Comparison of ENCODE assay signal across 7 cellular contexts in the genomic region with DNA sequence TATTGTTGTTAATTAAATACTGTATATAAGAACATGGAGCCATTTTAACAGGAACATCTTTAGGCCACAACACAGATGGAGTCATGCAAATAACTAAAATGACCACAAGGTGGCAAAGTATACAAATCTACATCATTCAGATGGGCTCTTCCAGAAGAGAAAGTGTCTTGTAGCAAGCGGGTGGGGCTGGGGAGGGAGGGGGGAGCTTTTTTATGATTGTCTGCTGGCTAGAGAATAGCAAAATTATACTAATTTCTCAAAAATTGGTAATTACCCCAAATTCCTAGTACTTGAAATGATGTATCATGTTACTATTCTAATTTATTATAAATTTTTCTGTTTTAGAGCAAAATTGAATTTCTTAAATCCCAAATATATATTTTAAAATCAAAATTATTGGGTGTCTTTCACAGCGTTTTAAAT.
DNase-seq lines count a peak whose midpoint lies in the region; ATAC-seq and TF ChIP-seq lines count a peak whose summit lies in the region.

No MANE protein-coding gene starts in this region.

- 19 to 29% methylated on average over 2 of the region's 2 CpGs for WGBS in gastroesophageal sphincter (ENCODE audit: low coverage in 1 of 2), 2 donors

- TF ChIP-seq CTCF in SU-DHL-6 (IDR thresholded peaks at IDR 0.05; ENCODE audit: insufficient read depth, low read length, poor library complexity, severe bottlenecking) (peak; percentile 55), gastroesophageal sphincter (IDR thresholded peaks at IDR 0.05) (peak; percentile 50 to 74 (median 64))

- H3K4me1 ChIP-seq in gastroesophageal sphincter = peaks cover 0 to 6% (median 0%) of the 10 kb centered on the region in 3 donors

- H3K36me3 ChIP-seq in SU-DHL-6 (ENCODE audit: low read length) = no peaks in the 10 kb centered on the region
- no peaks in the 10 kb centered on the region for H3K36me3 ChIP-seq in gastroesophageal sphincter

- TF ChIP-seq POLR2A in GM18505 (IDR thresholded peaks at IDR 0.05; ENCODE audit: borderline replicate concordance, extremely low read depth, insufficient read depth, insufficient read length) = no peak
- TF ChIP-seq POLR2A in gastroesophageal sphincter (IDR thresholded peaks at IDR 0.05) = no peak

- no peaks in the 10 kb centered on the region for H3K36me3 Mint-ChIP-seq in activated naive CD8-positive, alpha-beta T cell treated with anti-CD3 and anti-CD28 coated beads, Interleukin-2, amount 50 U/mL, for 24 hours (ENCODE audit: low read depth)

- H3F3A ChIP-seq in SU-DHL-6 (ENCODE audit: insufficient read depth) = no peaks in the 10 kb centered on the region

- no peaks in the 10 kb centered on the region for H3K27me3 ChIP-seq in SU-DHL-6 (ENCODE audit: low read length)
- H3K27me3 ChIP-seq in gastroesophageal sphincter = no peaks in the 10 kb centered on the region

- no peak for TF ChIP-seq EP300 in gastroesophageal sphincter (IDR thresholded peaks at IDR 0.05)

- H4K20me1 ChIP-seq in SU-DHL-6 (ENCODE audit: low read depth, low read length) = no peaks in the 10 kb centered on the region

- no peak overlapping the region for H3K4me2 ChIP-seq in SU-DHL-6 (ENCODE audit: low read depth, low read length, poor library complexity, severe bottlenecking)

- no peak overlapping the region for H3K9ac ChIP-seq in SU-DHL-6 (ENCODE audit: low read length)

- no peaks in the 10 kb centered on the region for H3K4me1 Mint-ChIP-seq in activated naive CD8-positive, alpha-beta T cell treated with anti-CD3 and anti-CD28 coated beads, Interleukin-2, amount 50 U/mL, for 24 hours

- no peaks in the 10 kb centered on the region for H3K9me2 ChIP-seq in SU-DHL-6 (replicated peaks; ENCODE audit: insufficient read depth, low read length)

- no peak overlapping the region for H3K4me3 Mint-ChIP-seq in activated naive CD8-positive, alpha-beta T cell treated with anti-CD3 and anti-CD28 coated beads, Interleukin-2, amount 50 U/mL, for 24 hours

- H3K79me2 ChIP-seq in SU-DHL-6 (ENCODE audit: insufficient read depth, low read length) = no peaks in the 10 kb centered on the region

- H3K9me3 ChIP-seq in SU-DHL-6 (ENCODE audit: insufficient read depth, low read length) (no peaks in the 10 kb centered on the region), gastroesophageal sphincter (no peaks in the 10 kb centered on the region)

- H3K4me3 ChIP-seq in SU-DHL-6 (ENCODE audit: insufficient read depth, low read length, poor library complexity, severe bottlenecking) (no peak overlapping the region), gastroesophageal sphincter (no peak overlapping the region)

- peak; percentile 75 for DNase-seq in NCI-H146 (lab: John Stamatoyannopoulos, UW)
- peak; percentile 26 for DNase-seq in pulmonary artery endothelial cell (ENCODE audit: low read depth, low spot score)
- DNase-seq in activated naive CD8-positive, alpha-beta T cell treated with anti-CD3 and anti-CD28 coated beads, Interleukin-2, amount 50 U/mL, for 24 hours = no peak

- H3K27ac ChIP-seq in SU-DHL-6 (ENCODE audit: low read depth, low read length) = no peak overlapping the region
- H3K27ac ChIP-seq in gastroesophageal sphincter = no peak overlapping the region

- H3K9me3 Mint-ChIP-seq in activated naive CD8-positive, alpha-beta T cell treated with anti-CD3 and anti-CD28 coated beads, Interleukin-2, amount 50 U/mL, for 24 hours = peaks cover 3% of the 10 kb centered on the region

- H3K27ac Mint-ChIP-seq in activated naive CD8-positive, alpha-beta T cell treated with anti-CD3 and anti-CD28 coated beads, Interleukin-2, amount 50 U/mL, for 24 hours = no peak overlapping the region

- ATAC-seq in GM18505 (IDR thresholded peaks at IDR 0.05; ENCODE audit: unreplicated experiment) = peak; percentile 92
- peak; percentile 79 for ATAC-seq in HG02763 (IDR thresholded peaks at IDR 0.05; ENCODE audit: unreplicated experiment)
- ATAC-seq in gastroesophageal sphincter = peak; percentile 62
- no peak for ATAC-seq in activated naive CD8-positive, alpha-beta T cell treated with anti-CD3 and anti-CD28 coated beads, Interleukin-2, amount 50 U/mL, for 24 hours

- H3K27me3 Mint-ChIP-seq in activated naive CD8-positive, alpha-beta T cell treated with anti-CD3 and anti-CD28 coated beads, Interleukin-2, amount 50 U/mL, for 24 hours = no peaks in the 10 kb centered on the region

- H2AFZ ChIP-seq in SU-DHL-6 (ENCODE audit: low read depth, low read length, severe bottlenecking) = no peak overlapping the region
